Comparison of ENCODE assay signal across 8 cellular contexts in the genomic region with DNA sequence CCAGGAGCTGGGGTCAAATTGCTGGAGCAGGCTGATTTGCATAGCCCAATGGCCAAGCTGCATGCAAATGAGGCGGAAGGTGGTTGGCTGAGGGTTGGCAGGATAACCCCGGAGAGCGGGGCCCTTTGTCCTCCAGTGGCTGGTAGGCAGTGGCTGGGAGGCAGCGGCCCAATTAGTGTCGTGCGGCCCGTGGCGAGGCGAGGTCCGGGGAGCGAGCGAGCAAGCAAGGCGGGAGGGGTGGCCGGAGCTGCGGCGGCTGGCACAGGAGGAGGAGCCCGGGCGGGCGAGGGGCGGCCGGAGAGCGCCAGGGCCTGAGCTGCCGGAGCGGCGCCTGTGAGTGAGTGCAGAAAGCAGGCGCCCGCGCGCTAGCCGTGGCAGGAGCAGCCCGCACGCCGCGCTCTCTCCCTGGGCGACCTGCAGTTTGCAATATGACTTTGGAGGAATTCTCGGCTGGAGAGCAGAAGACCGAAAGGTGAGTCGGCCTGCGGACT. TPM values are rescaled to one million over a fixed set of nuclear protein-coding genes. Genes with fewer than 3 reads are reported as not detected.
DNase-seq lines count a peak whose midpoint lies in the region; ATAC-seq, FAIRE-seq and TF ChIP-seq lines count a peak whose summit lies in the region.

A gene with protein sequence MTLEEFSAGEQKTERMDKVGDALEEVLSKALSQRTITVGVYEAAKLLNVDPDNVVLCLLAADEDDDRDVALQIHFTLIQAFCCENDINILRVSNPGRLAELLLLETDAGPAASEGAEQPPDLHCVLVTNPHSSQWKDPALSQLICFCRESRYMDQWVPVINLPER (plus strand): TSS at position 135 of the 491 bp plus-strand sequence. CDS start 294 bp downstream, at position 429.

- POLR2A ChIA-PET in H1 (lab: Charles Lee; ENCODE audit: partially characterized antibody): interaction anchor here (0.5 to 4.7 kb wide), 29 partner anchors 10 to 755 kb away, joined by 3 to 34 read pairs (median 4); a partner anchor contains a TSS

- H4K91ac ChIP-seq in H1 (replicated peaks; ENCODE audit: insufficient read length, low read length): peak within 1 kb of the TSS; percentile 70
- H4K91ac ChIP-seq in mesenchymal stem cell (ENCODE audit: low read length): peak within 1 kb of the TSS; percentile 99

- peak within 1 kb of the TSS; percentile 55 for H2BK12ac ChIP-seq in H1 (ENCODE audit: low read depth, low read length)
- peak within 1 kb of the TSS; percentile 38 to 67 for H2BK12ac ChIP-seq in mesenchymal stem cell (ENCODE audit: low read length in 2 of 2)

- H2AFZ ChIP-seq in H1 (ENCODE audit: low read length): peak within 1 kb of the TSS; percentile 85
- peak within 1 kb of the TSS; percentile 37 for H2AFZ ChIP-seq in mesenchymal stem cell (ENCODE audit: low read depth, low read length)

- H3K36me3 ChIP-seq in H1 (ENCODE audit: control insufficient read depth in 2 of 4, insufficient read depth in 4 of 4, low read length in 3 of 4): peaks cover 0 to 22% (median 6%) of the 10 kb centered on the region in 4 experiments; a peak in 4 of 8 replicates
- peaks cover 4 to 32% of the 10 kb centered on the region in 2 experiments for H3K36me3 ChIP-seq in mesenchymal stem cell (ENCODE audit: control insufficient read depth in 1 of 2, insufficient read depth in 2 of 2, low read depth in 1 of 2, low read length in 2 of 2)

- H3K9me3 ChIP-seq in H1 (ENCODE audit: insufficient read depth in 2 of 2, low read depth in 1 of 2, low read length in 1 of 2) (no peaks in the 10 kb centered on the region), mesenchymal stem cell (ENCODE audit: control insufficient read depth, low read length) (no peaks in the 10 kb centered on the region)

- DNase-seq in COLO668 (lab: John Stamatoyannopoulos, UW; ENCODE audit: unreplicated experiment): peak; percentile 100
- DNase-seq in HT1080 (ENCODE audit: low read depth): peak; percentile 99
- DNase-seq in NOMO-1 treated with DMSO at 0.1 percent for 48 hours (lab: John Stamatoyannopoulos, UW; ENCODE audit: unreplicated experiment): peak; percentile 98
- peak; percentile 87 to 91 for DNase-seq in activated CD8-positive, alpha-beta memory T cell treated with anti-CD3 and anti-CD28 coated beads for 4 hours (ENCODE audit: low read depth in 2 of 2)
- peak; percentile 96 to 97 for DNase-seq in H1 (ENCODE audit: low read depth in 1 of 2, low spot score in 2 of 2)
- DNase-seq in mesenchymal stem cell: peak; percentile 100
- DNase-seq in stimulated activated CD8-positive, alpha-beta memory T cell treated with anti-CD3 and anti-CD28 coated beads, Interleukin-15, amount 100 ng/mL, for 1 hour (ENCODE audit: low read depth): peak; percentile 88

- peak in 1 of 2 experiments; percentile 32; a peak in 1 of 3 replicates for TF ChIP-seq EP300 in H1 (IDR thresholded peaks at IDR 0.05; ENCODE audit: borderline replicate concordance in 1 of 2, low read depth in 2 of 2, low read length in 2 of 2)

- no peaks in the 10 kb centered on the region for H3K79me1 ChIP-seq in H1 (ENCODE audit: low read depth, low read length)
- peaks cover 1% of the 10 kb centered on the region for H3K79me1 ChIP-seq in mesenchymal stem cell (replicated peaks; ENCODE audit: low read length, poor library complexity, severe bottlenecking)

- H4K8ac ChIP-seq in H1 (ENCODE audit: extremely low read depth, insufficient read depth, low read length) (peak within 1 kb of the TSS; percentile 92), mesenchymal stem cell (ENCODE audit: low read length) (peak within 1 kb of the TSS; percentile 99)

- peaks cover 0 to 9% (median 5%) of the 10 kb centered on the region in 4 experiments; a peak in 5 of 7 replicates for H3K4me1 ChIP-seq in H1 (replicated peaks in 1 of 4; ENCODE audit: control insufficient read depth in 3 of 4, insufficient read depth in 4 of 4, low read length in 3 of 4)
- H3K4me1 ChIP-seq in mesenchymal stem cell (ENCODE audit: control insufficient read depth, insufficient read depth, low read depth, low read length): peaks cover 5% of the 10 kb centered on the region

- CTCF ChIA-PET in H1 (lab: Charles Lee; ENCODE audit: partially characterized antibody): interaction anchor here (0.7 to 3.5 kb wide), 17 partner anchors 9 to 153 kb away, joined by 3 to 14 read pairs (median 4); no protein-coding TSS in a partner anchor

- TF ChIP-seq CTCF in H1 (IDR thresholded peaks at IDR 0.05; ENCODE audit: control extremely low read depth in 1 of 3, insufficient read depth in 1 of 3, low read depth in 1 of 3, low read length in 3 of 3): no peak

- H3K4ac ChIP-seq in H1 (replicated peaks; ENCODE audit: insufficient read length, low read depth, low read length) (peak within 1 kb of the TSS; percentile 85), mesenchymal stem cell (ENCODE audit: low read depth in 1 of 2, low read length in 2 of 2) (peak within 1 kb of the TSS; percentile 89 to 91)

- peak within 1 kb of the TSS; percentile 65 to 79 (median 73) for H3K9ac ChIP-seq in H1 (replicated peaks in 1 of 4; ENCODE audit: extremely low read depth in 1 of 4, low read depth in 3 of 4, low read length in 3 of 4)
- peak within 1 kb of the TSS; percentile 98 for H3K9ac ChIP-seq in mesenchymal stem cell (ENCODE audit: low read length)

- peak within 1 kb of the TSS; percentile 77 for H3K56ac ChIP-seq in H1 (replicated peaks; ENCODE audit: insufficient read length, low read depth, low read length)

- peak within 1 kb of the TSS; percentile 67 for H4K5ac ChIP-seq in H1 (ENCODE audit: insufficient read length, low read depth, low read length)

- H3K4me3 ChIP-seq in H1 (ENCODE audit: extremely low read depth in 1 of 4, insufficient read depth in 2 of 4, low read depth in 3 of 4, low read length in 4 of 4) (peak within 1 kb of the TSS; percentile 84 to 98 (median 90)), mesenchymal stem cell (ENCODE audit: insufficient read depth in 1 of 2, low read depth in 1 of 2, low read length in 2 of 2) (peak within 1 kb of the TSS; percentile 90 to 91)

- H3K23ac ChIP-seq in H1 (ENCODE audit: insufficient read length) (no peak within 1 kb of the TSS), mesenchymal stem cell (ENCODE audit: low read length in 2 of 2) (peak within 1 kb of the TSS; percentile 69 to 81)

- H3K27ac ChIP-seq in H1 (ENCODE audit: low read depth, low read length) (no peak within 1 kb of the TSS; the same call in 1 of the 2 replicates), mesenchymal stem cell (ENCODE audit: low read length, poor library complexity, severe bottlenecking) (peak within 1 kb of the TSS; percentile 94)

- H2BK120ac ChIP-seq in H1 (replicated peaks; ENCODE audit: low read depth, low read length): no peak within 1 kb of the TSS
- peak within 1 kb of the TSS; percentile 91 for H2BK120ac ChIP-seq in mesenchymal stem cell (ENCODE audit: low read depth, low read length)

- peaks cover 0 to 2% of the 10 kb centered on the region in 2 experiments for H4K20me1 ChIP-seq in H1 (replicated peaks in 1 of 2; ENCODE audit: control insufficient read depth in 1 of 2, insufficient read depth in 2 of 2, low read length in 2 of 2)

- H3K18ac ChIP-seq in H1 (ENCODE audit: extremely low read depth, low read length): peak within 1 kb of the TSS; percentile 89
- peak within 1 kb of the TSS; percentile 97 to 98 for H3K18ac ChIP-seq in mesenchymal stem cell (ENCODE audit: low read depth in 1 of 2, low read length in 2 of 2)

- peak within 1 kb of the TSS; percentile 81 to 83 for H3K4me2 ChIP-seq in H1 (ENCODE audit: insufficient read depth in 1 of 2, low read depth in 2 of 2, low read length in 2 of 2)
- peak within 1 kb of the TSS; percentile 63 for H3K4me2 ChIP-seq in mesenchymal stem cell (ENCODE audit: low read length, poor library complexity, severe bottlenecking)

- H3K14ac ChIP-seq in H1 (ENCODE audit: insufficient read length): no peak within 1 kb of the TSS
- H3K14ac ChIP-seq in mesenchymal stem cell (ENCODE audit: low read length in 2 of 2): peak within 1 kb of the TSS; percentile 62 to 98

- no peak within 1 kb of the TSS for H2AK5ac ChIP-seq in H1 (ENCODE audit: low read depth, low read length)
- peak within 1 kb of the TSS; percentile 20 for H2AK5ac ChIP-seq in mesenchymal stem cell (ENCODE audit: low read length, severe bottlenecking)

- peaks cover 0 to 10% of the 10 kb centered on the region in 2 experiments; a peak in 2 of 4 replicates for H3K79me2 ChIP-seq in H1 (ENCODE audit: control insufficient read depth in 1 of 2, insufficient read depth in 2 of 2, low read length in 2 of 2)

- H2BK20ac ChIP-seq in H1 (ENCODE audit: low read length): no peak within 1 kb of the TSS

- peak; percentile 85 for ATAC-seq in GM21360 (IDR thresholded peaks at IDR 0.05; ENCODE audit: unreplicated experiment)

- TF ChIP-seq POLR2A in H1 (IDR thresholded peaks at IDR 0.05; ENCODE audit: control extremely low read depth in 1 of 2, low read depth in 2 of 2, low read length in 2 of 2): peak; percentile 96 to 98

- FAIRE-seq in H1 (lab: Jason Lieb, UNC): no peak

- H2BK5ac ChIP-seq in H1 (ENCODE audit: low read depth, low read length) (peak within 1 kb of the TSS; percentile 16), mesenchymal stem cell (ENCODE audit: low read depth, low read length, poor library complexity, severe bottlenecking) (peak within 1 kb of the TSS; percentile 99)

- peak; percentile 10; a peak in 1 of 4 replicates for TF ChIP-seq RAD21 in H1 (IDR thresholded peaks at IDR 0.05 in 1 of 2, conservative IDR thresholded peaks at IDR 0.05 in 1 of 2; ENCODE audit: low read depth in 2 of 2, low read length in 2 of 2)

- H2BK15ac ChIP-seq in H1 (ENCODE audit: low read length) (no peak within 1 kb of the TSS; the same call in 1 of the 2 replicates), mesenchymal stem cell (ENCODE audit: low read depth, poor library complexity, severe bottlenecking) (peak within 1 kb of the TSS; percentile 98)

- peaks cover 6% of the 10 kb centered on the region; the same call in 1 of the 2 replicates for H3K23me2 ChIP-seq in H1 (ENCODE audit: low read depth, low read length)

- no peaks in the 10 kb centered on the region for H3K27me3 ChIP-seq in H1 (replicated peaks in 1 of 4; ENCODE audit: control insufficient read depth in 3 of 4, extremely low read depth in 1 of 4, insufficient read depth in 3 of 4, low read length in 3 of 4)
- no peaks in the 10 kb centered on the region for H3K27me3 ChIP-seq in mesenchymal stem cell (ENCODE audit: control insufficient read depth in 1 of 2, insufficient read depth in 1 of 2, low read length in 2 of 2)

- WGBS in H1 (ENCODE audit: extremely low coverage in 1 of 2, insufficient coverage in 1 of 2, insufficient read length in 1 of 2, insufficient replicate concordance in 2 of 2, low coverage in 1 of 2, low lambda C conversion rate in 2 of 2, missing lambda C conversion rate in 1 of 2), 2 experiments: 2% methylated on average over 32 of the region's 39 CpGs; no CpG with 5 or more reads in 1 of the 2 experiments
- under 1% methylated on average over 36 of the region's 39 CpGs for WGBS in mesenchymal stem cell

RNA-seq across cellular contexts. Expression of the gene that starts here (rescaled TPM):
- total RNA-seq in HT1080 (2014; rRNA removed; shearing (Covaris generic)): 62.6 and 73.3 TPM in 2 replicates
- polyA plus RNA-seq in HT1080 (2015; cell fraction: cytosol; rRNA removed): 128 and 147 TPM in 2 replicates
- 180 and 189 TPM in 2 replicates for polyA plus RNA-seq in HT1080 (2015; cell fraction: nucleus; rRNA removed)
- total RNA-seq in H1 (2021; fragmentation: NEBNext Ultra II Directional; extraction: Animal tissue kit (Norgen Biotek cat#: 25700)): 15.5 and 15.6 TPM in 2 replicates
- 7.6 and 13.6 TPM in 2 replicates for polyA plus RNA-seq in H1 (2011; rRNA removed)
- 14.2 TPM for polyA plus RNA-seq in H1 (2011; cell fraction: cytosol; rRNA removed)
- 19.6 TPM for polyA plus RNA-seq in H1 (2011; cell fraction: nucleus; rRNA removed)
- polyA plus RNA-seq in H1 (2012, experiment 1 of 2): 13.3 to 20.9 TPM (median 16.5 TPM) in 4 replicates
- 7.9 TPM for polyA plus RNA-seq in H1 (2012, experiment 2 of 2)
- polyA plus RNA-seq in H1 (2013, experiment 1 of 2): 12.3 TPM
- 13.6 TPM for polyA plus RNA-seq in H1 (2013, experiment 2 of 2)
- polyA minus RNA-seq in H1 (2011; rRNA and poly(A)+ RNA removed): 1.1 and 2.4 TPM in 2 replicates
- 7.8 TPM for polyA minus RNA-seq in H1 (2011; cell fraction: cytosol; rRNA and poly(A)+ RNA removed)
- polyA minus RNA-seq in H1 (2011; cell fraction: nucleus; rRNA and poly(A)+ RNA removed): 30.7 TPM
- 46.4 TPM for polyA plus RNA-seq in mesenchymal stem cell (2013, experiment 1 of 2)
- 48.5 TPM for polyA plus RNA-seq in mesenchymal stem cell (2013, experiment 2 of 2)
